Comparison of ENCODE assay signal across 17 cellular contexts in the genomic region with DNA sequence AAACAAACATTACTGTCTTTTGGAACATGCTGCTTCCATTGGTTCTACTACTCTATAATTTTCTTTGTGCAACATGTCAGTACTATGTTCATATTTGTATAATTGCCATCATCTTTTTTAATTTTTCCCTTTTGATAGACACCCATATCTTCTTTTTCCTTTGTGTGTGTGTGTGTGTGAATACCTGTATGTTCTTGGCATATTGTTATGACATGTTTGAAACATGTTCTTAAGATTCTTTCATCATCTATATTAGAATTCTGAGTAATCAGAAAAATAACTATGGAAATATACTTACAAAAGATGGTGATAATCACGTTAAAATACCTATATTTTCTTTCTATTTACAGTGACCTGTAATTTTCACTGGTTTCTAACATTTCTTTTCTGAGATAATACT.
"Had no signal": no experiment of that assay in that cellular context is flagged by ENCODE, and none has a peak within 500 bp of the region (broad histone marks: within the 10 kb centered on the region; RNA-seq: fewer than 3 reads in every experiment).

No MANE protein-coding gene starts in this region.

- H3K27ac ChIP-seq: HL-60, SJSA1, SK-N-MC had no signal

- DNase-seq: MG63, NCI-H1092, NCI-H1105 treated with DMSO at 0.1 percent for 48 hours, NCI-H1417 treated with DMSO at 0.1 percent for 48 hours, NCI-H146, NCI-H1694 treated with DMSO at 0.1 percent for 48 hours, NCI-H2081, NCI-H2107, NCI-H524, NCI-H774, Right ventricle myocardium superior, RPMI8226, SIG-M5 had no signal

- H3K36me3 ChIP-seq: MG63 had no signal

- FAIRE-seq: HTR-8/SVneo had no signal

- H3K27me3 ChIP-seq: MG63, SJSA1 had no signal

- H3K4me3 ChIP-seq: MG63, SJSA1, SK-N-MC had no signal

- H3K9me3 ChIP-seq: MG63, SJSA1 had no signal
